Comparison of ENCODE assay signal across 2 cellular contexts in the genomic region with DNA sequence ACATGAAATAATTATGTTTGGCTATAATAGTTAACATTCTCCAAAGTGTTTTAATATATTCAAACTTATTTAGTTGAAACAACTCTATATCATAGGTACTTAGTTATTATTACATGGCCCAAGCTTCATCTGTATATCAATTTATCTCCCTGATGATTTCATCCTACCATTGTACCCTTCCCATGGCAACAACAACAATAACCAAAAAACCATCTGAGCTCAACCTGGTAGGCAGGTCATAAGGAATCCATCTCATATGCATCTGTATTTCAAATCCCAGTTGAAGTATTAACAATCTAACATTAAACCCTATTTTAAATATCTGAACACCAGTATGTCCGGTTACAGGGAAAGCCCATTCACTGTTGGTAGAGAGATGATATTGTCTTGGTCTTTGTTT.
TF ChIP-seq lines count a peak whose summit lies in the region.

No MANE protein-coding gene starts in this region.

TF ChIP-seq in IMR-90, 13 proteins besides CTCF, POLR2A, EP300 and RAD21:
- no peak for TF ChIP-seq NFE2L2 (IDR thresholded peaks at IDR 0.05; ENCODE audit: low read depth, low read length)
- no peak for TF ChIP-seq BHLHE40 (IDR thresholded peaks at IDR 0.05; ENCODE audit: low read depth, low read length)
- TF ChIP-seq USF2 (IDR thresholded peaks at IDR 0.05; ENCODE audit: low read depth, low read length), result no peak
- TF ChIP-seq, protein P1, sequence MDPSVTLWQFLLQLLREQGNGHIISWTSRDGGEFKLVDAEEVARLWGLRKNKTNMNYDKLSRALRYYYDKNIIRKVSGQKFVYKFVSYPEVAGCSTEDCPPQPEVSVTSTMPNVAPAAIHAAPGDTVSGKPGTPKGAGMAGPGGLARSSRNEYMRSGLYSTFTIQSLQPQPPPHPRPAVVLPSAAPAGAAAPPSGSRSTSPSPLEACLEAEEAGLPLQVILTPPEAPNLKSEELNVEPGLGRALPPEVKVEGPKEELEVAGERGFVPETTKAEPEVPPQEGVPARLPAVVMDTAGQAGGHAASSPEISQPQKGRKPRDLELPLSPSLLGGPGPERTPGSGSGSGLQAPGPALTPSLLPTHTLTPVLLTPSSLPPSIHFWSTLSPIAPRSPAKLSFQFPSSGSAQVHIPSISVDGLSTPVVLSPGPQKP (IDR thresholded peaks at IDR 0.05; ENCODE audit: borderline replicate concordance, low read depth, low read length), result no peak
- no peak for TF ChIP-seq MAZ (IDR thresholded peaks at IDR 0.05; ENCODE audit: borderline replicate concordance, low read depth, low read length)
- no peak for TF ChIP-seq RFX5 (IDR thresholded peaks at IDR 0.05; ENCODE audit: low read depth, low read length)
- TF ChIP-seq MXI1 (IDR thresholded peaks at IDR 0.05; ENCODE audit: borderline replicate concordance, low read depth, low read length), result no peak
- no peak for TF ChIP-seq RCOR1 (IDR thresholded peaks at IDR 0.05; ENCODE audit: insufficient replicate concordance, low read length)
- no peak for TF ChIP-seq MAFK (IDR thresholded peaks at IDR 0.05; ENCODE audit: low read depth, low read length)
- TF ChIP-seq CEBPB (IDR thresholded peaks at IDR 0.05; ENCODE audit: low read depth, low read length), result no peak
- TF ChIP-seq FOS (IDR thresholded peaks at IDR 0.05; ENCODE audit: low read depth, low read length), result no peak
- TF ChIP-seq SMC3 (IDR thresholded peaks at IDR 0.05; ENCODE audit: low read depth, low read length), result no peak
- TF ChIP-seq CHD1 (IDR thresholded peaks at IDR 0.05; ENCODE audit: low read depth, low read length), result no peak

TF ChIP-seq in GM23338, 12 proteins besides CTCF, POLR2A, EP300 and RAD21:
- no peak for TF ChIP-seq STAT1 (IDR thresholded peaks at IDR 0.05; ENCODE audit: unreplicated experiment)
- TF ChIP-seq EZH2phosphoT487 (IDR thresholded peaks at IDR 0.05; ENCODE audit: unreplicated experiment), result no peak
- no peak for TF ChIP-seq POLR2AphosphoS5 (IDR thresholded peaks at IDR 0.05; ENCODE audit: low read depth)
- TF ChIP-seq NANOG (IDR thresholded peaks at IDR 0.05; ENCODE audit: borderline replicate concordance), result no peak
- TF ChIP-seq ETS1 (IDR thresholded peaks at IDR 0.05), result no peak
- no peak for TF ChIP-seq REST (IDR thresholded peaks at IDR 0.05; ENCODE audit: unreplicated experiment)
- no peak for TF ChIP-seq ZNF114 (CRISPR knock-in tag; IDR thresholded peaks at IDR 0.05)
- TF ChIP-seq CREB1 (CRISPR knock-in tag; IDR thresholded peaks at IDR 0.05; ENCODE audit: low read depth), result no peak
